Comparison of ENCODE assay signal across 8 cellular contexts in the genomic region with DNA sequence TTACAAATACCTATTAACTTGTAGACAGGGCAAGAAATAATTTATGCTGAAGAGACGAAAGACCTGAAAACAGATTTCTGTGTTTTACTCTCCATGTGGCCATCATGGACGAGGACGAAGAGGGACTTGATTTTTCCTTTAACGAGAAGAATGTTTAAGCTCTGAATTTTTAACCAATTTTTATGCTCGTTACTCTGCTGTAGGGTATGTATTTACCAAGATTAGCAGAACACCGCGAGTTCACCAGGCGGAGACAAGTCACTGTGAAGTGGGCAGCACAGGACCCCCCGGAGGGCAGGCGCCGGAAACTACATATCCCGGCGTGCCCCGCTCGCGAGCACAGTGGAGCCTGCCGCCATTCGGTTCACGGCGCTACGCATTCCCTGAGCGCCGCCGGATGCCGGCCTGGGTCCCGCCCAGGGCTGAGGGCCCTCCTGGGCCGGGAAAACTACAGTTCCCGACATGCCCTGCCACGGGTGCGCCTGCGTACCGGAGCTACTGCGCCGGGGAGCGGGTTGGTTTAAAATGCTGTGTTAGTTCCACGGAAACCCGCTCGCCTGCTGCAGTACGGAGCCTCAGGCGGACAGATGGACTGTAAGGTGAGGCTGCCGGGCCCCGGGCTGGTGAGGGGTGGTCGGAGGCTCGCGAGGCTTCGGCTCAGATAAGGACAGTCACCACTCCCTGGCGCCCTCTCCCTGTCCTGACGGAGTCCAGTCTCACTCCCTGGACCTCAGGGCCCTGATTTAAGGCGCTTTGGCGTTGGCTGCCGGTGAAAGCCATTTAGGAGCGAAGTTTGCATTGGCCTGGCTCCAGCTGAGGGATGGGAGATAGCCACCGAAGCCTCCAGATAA. TPM values are rescaled to one million over a fixed set of nuclear protein-coding genes. Genes with fewer than 3 reads are reported as not detected.
DNase-seq lines count a peak whose midpoint lies in the region; ATAC-seq lines count a peak whose summit lies in the region.

A gene (plus strand): TSS at position 536 of the 851 bp plus-strand sequence. CDS start 52 bp downstream, at position 588.

- H3K79me1 ChIP-seq in mesendoderm (ENCODE audit: low read length) = peaks cover 17% of the 10 kb centered on the region

- peak; percentile 100 for ATAC-seq in GM21367 (IDR thresholded peaks at IDR 0.05; ENCODE audit: unreplicated experiment)

- no peak within 1 kb of the TSS for H2BK120ac ChIP-seq in mesendoderm (ENCODE audit: low read depth, low read length)

- H3K23ac ChIP-seq in mesendoderm (ENCODE audit: low read length) = no peak within 1 kb of the TSS

- no peak within 1 kb of the TSS for H4K8ac ChIP-seq in mesendoderm (ENCODE audit: low read depth, low read length)

- H3K56ac ChIP-seq in mesendoderm (ENCODE audit: low read length) = peak within 1 kb of the TSS; percentile 93

- peak within 1 kb of the TSS; percentile 64 for H3K18ac ChIP-seq in mesendoderm (ENCODE audit: low read length)

- no peak within 1 kb of the TSS for H3K4ac ChIP-seq in mesendoderm (ENCODE audit: low read depth, low read length)

- H3K9ac ChIP-seq in endocrine pancreas (ENCODE audit: control insufficient read depth, insufficient read depth, low read length) (peak within 1 kb of the TSS; percentile 38), mesendoderm (ENCODE audit: low read length) (peak within 1 kb of the TSS; percentile 78)

- no CpG with 5 or more reads among the region's 53 CpGs for WGBS in mesendoderm (ENCODE audit: extremely low coverage, insufficient coverage, low lambda C conversion rate)

- H3K27me3 ChIP-seq in endocrine pancreas (ENCODE audit: control insufficient read depth, insufficient read depth, low read length) = no peaks in the 10 kb centered on the region
- H3K27me3 ChIP-seq in mesendoderm (ENCODE audit: insufficient read depth, low read length, poor library complexity) = no peaks in the 10 kb centered on the region

- no peaks in the 10 kb centered on the region for H3K9me3 ChIP-seq in endocrine pancreas (ENCODE audit: control insufficient read depth, low read length)

- DNase-seq in Caki2 (ENCODE audit: low read depth) (peak; percentile 94), HT1080 (ENCODE audit: low read depth) (peak; percentile 96), NOMO-1 treated with DMSO at 0.1 percent for 48 hours (lab: John Stamatoyannopoulos, UW; ENCODE audit: unreplicated experiment) (peak; percentile 91), mesendoderm (peak; percentile 99)
- peak; percentile 80 to 86 (median 85) for DNase-seq in activated CD8-positive, alpha-beta memory T cell treated with anti-CD3 and anti-CD28 coated beads for 48 hours (ENCODE audit: low read depth in 2 of 3, low spot score in 2 of 3)
- DNase-seq in stimulated activated CD8-positive, alpha-beta memory T cell treated with anti-CD3 and anti-CD28 coated beads, Interleukin-12 subunit alpha, Interleukin-12 subunit beta, amount 100 ng/mL, for 4 hours (ENCODE audit: low read depth) = peak; percentile 87

- H3K4me2 ChIP-seq in mesendoderm (ENCODE audit: low read length) = peak within 1 kb of the TSS; percentile 69

- in situ Hi-C loops in Caki2 (cut with HindIII; ENCODE audit: low pct_unique_long_range_greater_than_20kb, low sequenced_read_pairs) = no loop called here

- H4K5ac ChIP-seq in mesendoderm (ENCODE audit: low read length) = peak within 1 kb of the TSS; percentile 86

- peaks cover 28% of the 10 kb centered on the region for H3K79me2 ChIP-seq in mesendoderm (ENCODE audit: control insufficient read depth, insufficient read depth, low read length)

- H3K4me3 ChIP-seq in endocrine pancreas (ENCODE audit: control insufficient read depth, insufficient read depth, low read length) (peak within 1 kb of the TSS; percentile 50), mesendoderm (ENCODE audit: low read length) (peak within 1 kb of the TSS; percentile 83)

- no peaks in the 10 kb centered on the region for H3K4me1 ChIP-seq in endocrine pancreas (ENCODE audit: control insufficient read depth, insufficient read depth, low read length)
- peaks cover 5% of the 10 kb centered on the region for H3K4me1 ChIP-seq in mesendoderm (ENCODE audit: control insufficient read depth, low read depth, low read length)

- no peak within 1 kb of the TSS for H2AK5ac ChIP-seq in mesendoderm (ENCODE audit: low read length)

- H2BK5ac ChIP-seq in mesendoderm (ENCODE audit: low read length) = no peak within 1 kb of the TSS

- no peaks in the 10 kb centered on the region for H3K36me3 ChIP-seq in endocrine pancreas (ENCODE audit: control insufficient read depth, insufficient read depth, low read length)
- H3K36me3 ChIP-seq in mesendoderm (ENCODE audit: control insufficient read depth, insufficient read depth, low read length) = no peaks in the 10 kb centered on the region

- peak within 1 kb of the TSS; percentile 93 for H3K27ac ChIP-seq in mesendoderm (ENCODE audit: low read depth, low read length)

- H2BK15ac ChIP-seq in mesendoderm (replicated peaks; ENCODE audit: low read depth) = no peak within 1 kb of the TSS

RNA-seq across cellular contexts. Expression of the gene that starts here (rescaled TPM):
- 4.9 and 23.5 TPM in 2 replicates for total RNA-seq in Caki2 (2014; rRNA removed; shearing (Covaris generic); ENCODE audit: low replicate concordance)
- 7.5 and 8.4 TPM in 2 replicates for total RNA-seq in HT1080 (2014; rRNA removed; shearing (Covaris generic))
- polyA plus RNA-seq in HT1080 (2015; cell fraction: cytosol; rRNA removed) = 2.3 and 8.2 TPM in 2 replicates
- 36.7 and 40.5 TPM in 2 replicates for polyA plus RNA-seq in HT1080 (2015; cell fraction: nucleus; rRNA removed)
- 18.4 TPM for polyA plus RNA-seq in mesendoderm (2013, experiment 1 of 2)
- polyA plus RNA-seq in mesendoderm (2013, experiment 2 of 2) = 17.4 TPM

Comparison
In these comparisons a context has a peak if more than half of its experiments do, and no peak if none do; other contexts are left out.
1. Peak in every context shown above with its lines: DNase-seq, ATAC-seq, H3K4me3 ChIP-seq and H3K27ac ChIP-seq.